ENCODE assay signal across 8 cellular contexts in the genomic region with DNA sequence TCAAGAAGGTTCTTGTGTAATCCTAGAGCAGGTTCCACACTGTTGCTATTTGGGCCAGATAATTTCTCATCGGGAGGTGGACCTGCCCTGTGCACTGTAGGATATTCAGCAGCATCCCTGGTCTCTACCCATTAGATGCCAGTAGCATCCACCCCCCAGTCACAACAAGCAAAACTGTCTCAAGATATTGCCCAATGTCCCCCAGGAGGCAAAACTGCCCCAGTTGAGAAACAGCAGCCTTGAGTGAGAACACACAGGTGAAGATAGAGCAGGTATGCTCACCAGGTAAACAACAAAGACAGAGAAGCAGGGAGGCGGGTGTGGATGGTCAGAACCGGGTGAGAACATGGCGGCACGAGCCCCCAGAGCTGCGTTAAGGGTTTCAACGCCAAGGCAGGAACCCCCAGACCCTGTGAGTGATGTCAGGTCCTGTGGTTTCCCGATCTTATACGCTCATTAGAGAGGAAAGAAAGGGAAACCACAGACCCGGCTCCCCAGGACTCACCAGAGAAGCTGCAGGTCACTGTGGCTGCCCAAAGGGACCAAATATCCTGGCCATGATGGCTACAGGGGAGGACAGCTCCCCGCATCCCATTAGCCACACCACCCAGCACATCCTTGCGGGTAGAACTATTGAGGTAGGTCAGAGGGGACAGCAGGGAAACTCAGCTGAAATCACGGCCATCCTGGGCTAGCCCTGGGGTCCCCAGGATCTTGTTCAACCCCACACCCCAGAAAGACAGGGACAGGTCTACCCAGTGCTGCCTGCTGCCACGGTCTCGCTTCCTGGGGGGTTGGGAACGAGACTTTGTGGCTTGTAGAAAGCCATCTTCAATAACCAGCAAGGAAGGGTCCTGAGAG. TPM values are rescaled to one million over a fixed set of nuclear protein-coding genes. Genes with fewer than 3 reads are reported as not detected.
DNase-seq lines count a peak whose midpoint lies in the region; ATAC-seq and TF ChIP-seq lines count a peak whose summit lies in the region.

No MANE protein-coding gene starts in this region.

- no peaks in the 10 kb centered on the region for H3K9me3 Mint-ChIP-seq in immature natural killer cell

- no peak for DNase-seq in heart right ventricle
- DNase-seq in cardiac septum (ENCODE audit: low spot score) = no peak
- DNase-seq in immature natural killer cell = no peak
- no peak for DNase-seq in upper lobe of right lung
- no peak for DNase-seq in ACHN
- no peak for DNase-seq in NOMO-1 treated with dmso at 0.1 percent for 144 hours (lab: John Stamatoyannopoulos, UW; ENCODE audit: unreplicated experiment)
- no peak for DNase-seq in central memory CD4-positive, alpha-beta T cell

- H3K4me1 Mint-ChIP-seq in immature natural killer cell = peaks cover 18 to 21% of the 10 kb centered on the region in 2 donors

- TF ChIP-seq CTCF in heart right ventricle (IDR thresholded peaks at IDR 0.05) (no peak), Loucy (conservative IDR thresholded peaks at IDR 0.05; ENCODE audit: low read length) (no peak), upper lobe of right lung (IDR thresholded peaks at IDR 0.05) (no peak)

- H3K79me2 ChIP-seq in Loucy (ENCODE audit: insufficient read depth, low read length) = no peaks in the 10 kb centered on the region

- no peaks in the 10 kb centered on the region for H3K36me3 Mint-ChIP-seq in immature natural killer cell

- H4K20me1 ChIP-seq in Loucy (ENCODE audit: insufficient read depth, low read length, poor library complexity, severe bottlenecking) = no peaks in the 10 kb centered on the region

- H3K9me2 ChIP-seq in Loucy (replicated peaks; ENCODE audit: low read depth, low read length) = no peaks in the 10 kb centered on the region

- 79 to 90% methylated on average over 16 of the region's 16 CpGs for WGBS in heart right ventricle, 2 donors

- in situ Hi-C loops in ACHN (cut with HindIII; ENCODE audit: low pct_ligation_motif_present, low pct_unique_long_range_greater_than_20kb, low sequenced_read_pairs) = no loop called here

- ATAC-seq in heart right ventricle = no peak
- ATAC-seq in upper lobe of right lung = no peak

- H3K27ac ChIP-seq in heart right ventricle (peak overlapping the region; percentile 89 to 98 (median 95)), upper lobe of right lung (peak overlapping the region; percentile 79)

- peaks cover 0 to 13% (median 6%) of the 10 kb centered on the region in 9 donors for H3K36me3 ChIP-seq in heart right ventricle
- H3K36me3 ChIP-seq in Loucy (ENCODE audit: insufficient read depth, low read length) = no peaks in the 10 kb centered on the region
- peaks cover 8% of the 10 kb centered on the region for H3K36me3 ChIP-seq in upper lobe of right lung

- H3K4me3 Mint-ChIP-seq in immature natural killer cell = peak overlapping the region; percentile 15 to 72 (median 50)

- H3K4me2 ChIP-seq in Loucy (ENCODE audit: low read depth, low read length, poor library complexity, severe bottlenecking) = peak overlapping the region; percentile 71

- H3K27me3 Mint-ChIP-seq in immature natural killer cell (ENCODE audit: low read depth in 3 of 3) = peaks cover 2 to 4% (median 3%) of the 10 kb centered on the region in 3 donors

- intact Hi-C loops in heart right ventricle (cut with DNase I) = no loop called here
- intact Hi-C loops in cardiac septum (cut with DNase I) = no loop called here
- intact Hi-C loops in upper lobe of right lung (cut with DNase I) = no loop called here

- H3K27me3 ChIP-seq in heart right ventricle (no peaks in the 10 kb centered on the region), Loucy (ENCODE audit: insufficient read depth, low read length, poor library complexity, severe bottlenecking) (no peaks in the 10 kb centered on the region), upper lobe of right lung (no peaks in the 10 kb centered on the region)

- H3K4me1 ChIP-seq in heart right ventricle = peaks cover 78 to 100% (median 97%) of the 10 kb centered on the region in 9 donors
- peaks cover 22% of the 10 kb centered on the region for H3K4me1 ChIP-seq in Loucy (ENCODE audit: insufficient read depth, low read length, poor library complexity, severe bottlenecking)
- H3K4me1 ChIP-seq in upper lobe of right lung = peaks cover 74% of the 10 kb centered on the region

- H3K4me3 ChIP-seq in heart right ventricle (no peak overlapping the region), Loucy (ENCODE audit: low read length, poor library complexity, severe bottlenecking) (peak overlapping the region; percentile 35), upper lobe of right lung (no peak overlapping the region)

- no peak overlapping the region for H2AFZ ChIP-seq in Loucy (ENCODE audit: low read length)

- H3F3A ChIP-seq in Loucy (ENCODE audit: low read depth) = no peaks in the 10 kb centered on the region

- H3K9ac ChIP-seq in Loucy (ENCODE audit: low read depth, low read length, poor library complexity, severe bottlenecking) = no peak overlapping the region

- no peaks in the 10 kb centered on the region for H3K9me3 ChIP-seq in heart right ventricle
- no peaks in the 10 kb centered on the region for H3K9me3 ChIP-seq in Loucy (ENCODE audit: insufficient read depth, low read depth, low read length)
- no peaks in the 10 kb centered on the region for H3K9me3 ChIP-seq in upper lobe of right lung

- H3K27ac Mint-ChIP-seq in immature natural killer cell = peak overlapping the region; percentile 11 to 47 (median 28)

RNA-seq across cellular contexts. Expression of gene CDC42EP4, which starts 21.2 kb away (rescaled TPM):
- total RNA-seq in heart right ventricle (10 to 100 TPM; 22.0 to 87.6 (median 32.1) TPM), cardiac septum (41.3 TPM), upper lobe of right lung (59.0 TPM)
- polyA plus RNA-seq in heart right ventricle (10 to 100 TPM; 18.6 to 32.8 TPM), immature natural killer cell (under 1 TPM in 2 of 3 donors, not detected in 1; 0.26 to 0.41 TPM)

RNA-seq across cellular contexts. Expression of gene CPSF4L, which starts 28.9 kb away (rescaled TPM):
- total RNA-seq in heart right ventricle = not detected
- not detected for polyA plus RNA-seq in heart right ventricle
- not detected for total RNA-seq in cardiac septum
- not detected for polyA plus RNA-seq in immature natural killer cell
- not detected for total RNA-seq in upper lobe of right lung
